In the genomic region with DNA sequence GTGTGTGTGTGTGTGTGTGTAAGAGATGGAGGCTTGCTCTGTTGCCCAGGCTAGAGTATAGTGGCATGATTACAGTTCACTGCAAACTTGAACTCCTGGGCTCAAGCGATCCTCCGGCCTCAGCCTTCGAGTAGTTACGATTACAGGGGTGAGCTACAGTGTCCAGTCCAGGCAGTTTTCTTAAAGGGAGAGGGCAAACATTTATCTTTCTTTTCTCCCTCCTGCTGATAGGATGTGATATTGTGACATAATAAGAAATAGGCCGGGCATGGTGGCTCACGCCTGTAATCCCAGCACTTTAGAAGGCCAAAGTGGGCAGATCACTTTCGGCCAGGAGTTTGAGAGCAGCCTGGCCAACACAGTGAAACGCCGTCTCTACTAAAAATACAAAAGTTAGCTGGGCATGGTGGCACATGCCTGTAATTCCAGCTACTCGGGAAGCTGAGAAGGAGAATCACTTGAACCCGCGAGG, we compare ENCODE assay signal across 1 cellular context.
TF ChIP-seq lines count a peak whose summit lies in the region.

No MANE protein-coding gene starts in this region.

TF ChIP-seq in GM23338, 12 proteins besides CTCF, POLR2A, EP300 and RAD21 (continued from another document):
- TF ChIP-seq, protein P1, sequence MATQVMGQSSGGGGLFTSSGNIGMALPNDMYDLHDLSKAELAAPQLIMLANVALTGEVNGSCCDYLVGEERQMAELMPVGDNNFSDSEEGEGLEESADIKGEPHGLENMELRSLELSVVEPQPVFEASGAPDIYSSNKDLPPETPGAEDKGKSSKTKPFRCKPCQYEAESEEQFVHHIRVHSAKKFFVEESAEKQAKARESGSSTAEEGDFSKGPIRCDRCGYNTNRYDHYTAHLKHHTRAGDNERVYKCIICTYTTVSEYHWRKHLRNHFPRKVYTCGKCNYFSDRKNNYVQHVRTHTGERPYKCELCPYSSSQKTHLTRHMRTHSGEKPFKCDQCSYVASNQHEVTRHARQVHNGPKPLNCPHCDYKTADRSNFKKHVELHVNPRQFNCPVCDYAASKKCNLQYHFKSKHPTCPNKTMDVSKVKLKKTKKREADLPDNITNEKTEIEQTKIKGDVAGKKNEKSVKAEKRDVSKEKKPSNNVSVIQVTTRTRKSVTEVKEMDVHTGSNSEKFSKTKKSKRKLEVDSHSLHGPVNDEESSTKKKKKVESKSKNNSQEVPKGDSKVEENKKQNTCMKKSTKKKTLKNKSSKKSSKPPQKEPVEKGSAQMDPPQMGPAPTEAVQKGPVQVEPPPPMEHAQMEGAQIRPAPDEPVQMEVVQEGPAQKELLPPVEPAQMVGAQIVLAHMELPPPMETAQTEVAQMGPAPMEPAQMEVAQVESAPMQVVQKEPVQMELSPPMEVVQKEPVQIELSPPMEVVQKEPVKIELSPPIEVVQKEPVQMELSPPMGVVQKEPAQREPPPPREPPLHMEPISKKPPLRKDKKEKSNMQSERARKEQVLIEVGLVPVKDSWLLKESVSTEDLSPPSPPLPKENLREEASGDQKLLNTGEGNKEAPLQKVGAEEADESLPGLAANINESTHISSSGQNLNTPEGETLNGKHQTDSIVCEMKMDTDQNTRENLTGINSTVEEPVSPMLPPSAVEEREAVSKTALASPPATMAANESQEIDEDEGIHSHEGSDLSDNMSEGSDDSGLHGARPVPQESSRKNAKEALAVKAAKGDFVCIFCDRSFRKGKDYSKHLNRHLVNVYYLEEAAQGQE (IDR thresholded peaks at IDR 0.05; ENCODE audit: unreplicated experiment) = no peak
- no peak for TF ChIP-seq JUNB (IDR thresholded peaks at IDR 0.05; ENCODE audit: unreplicated experiment)
- TF ChIP-seq, protein P2, sequence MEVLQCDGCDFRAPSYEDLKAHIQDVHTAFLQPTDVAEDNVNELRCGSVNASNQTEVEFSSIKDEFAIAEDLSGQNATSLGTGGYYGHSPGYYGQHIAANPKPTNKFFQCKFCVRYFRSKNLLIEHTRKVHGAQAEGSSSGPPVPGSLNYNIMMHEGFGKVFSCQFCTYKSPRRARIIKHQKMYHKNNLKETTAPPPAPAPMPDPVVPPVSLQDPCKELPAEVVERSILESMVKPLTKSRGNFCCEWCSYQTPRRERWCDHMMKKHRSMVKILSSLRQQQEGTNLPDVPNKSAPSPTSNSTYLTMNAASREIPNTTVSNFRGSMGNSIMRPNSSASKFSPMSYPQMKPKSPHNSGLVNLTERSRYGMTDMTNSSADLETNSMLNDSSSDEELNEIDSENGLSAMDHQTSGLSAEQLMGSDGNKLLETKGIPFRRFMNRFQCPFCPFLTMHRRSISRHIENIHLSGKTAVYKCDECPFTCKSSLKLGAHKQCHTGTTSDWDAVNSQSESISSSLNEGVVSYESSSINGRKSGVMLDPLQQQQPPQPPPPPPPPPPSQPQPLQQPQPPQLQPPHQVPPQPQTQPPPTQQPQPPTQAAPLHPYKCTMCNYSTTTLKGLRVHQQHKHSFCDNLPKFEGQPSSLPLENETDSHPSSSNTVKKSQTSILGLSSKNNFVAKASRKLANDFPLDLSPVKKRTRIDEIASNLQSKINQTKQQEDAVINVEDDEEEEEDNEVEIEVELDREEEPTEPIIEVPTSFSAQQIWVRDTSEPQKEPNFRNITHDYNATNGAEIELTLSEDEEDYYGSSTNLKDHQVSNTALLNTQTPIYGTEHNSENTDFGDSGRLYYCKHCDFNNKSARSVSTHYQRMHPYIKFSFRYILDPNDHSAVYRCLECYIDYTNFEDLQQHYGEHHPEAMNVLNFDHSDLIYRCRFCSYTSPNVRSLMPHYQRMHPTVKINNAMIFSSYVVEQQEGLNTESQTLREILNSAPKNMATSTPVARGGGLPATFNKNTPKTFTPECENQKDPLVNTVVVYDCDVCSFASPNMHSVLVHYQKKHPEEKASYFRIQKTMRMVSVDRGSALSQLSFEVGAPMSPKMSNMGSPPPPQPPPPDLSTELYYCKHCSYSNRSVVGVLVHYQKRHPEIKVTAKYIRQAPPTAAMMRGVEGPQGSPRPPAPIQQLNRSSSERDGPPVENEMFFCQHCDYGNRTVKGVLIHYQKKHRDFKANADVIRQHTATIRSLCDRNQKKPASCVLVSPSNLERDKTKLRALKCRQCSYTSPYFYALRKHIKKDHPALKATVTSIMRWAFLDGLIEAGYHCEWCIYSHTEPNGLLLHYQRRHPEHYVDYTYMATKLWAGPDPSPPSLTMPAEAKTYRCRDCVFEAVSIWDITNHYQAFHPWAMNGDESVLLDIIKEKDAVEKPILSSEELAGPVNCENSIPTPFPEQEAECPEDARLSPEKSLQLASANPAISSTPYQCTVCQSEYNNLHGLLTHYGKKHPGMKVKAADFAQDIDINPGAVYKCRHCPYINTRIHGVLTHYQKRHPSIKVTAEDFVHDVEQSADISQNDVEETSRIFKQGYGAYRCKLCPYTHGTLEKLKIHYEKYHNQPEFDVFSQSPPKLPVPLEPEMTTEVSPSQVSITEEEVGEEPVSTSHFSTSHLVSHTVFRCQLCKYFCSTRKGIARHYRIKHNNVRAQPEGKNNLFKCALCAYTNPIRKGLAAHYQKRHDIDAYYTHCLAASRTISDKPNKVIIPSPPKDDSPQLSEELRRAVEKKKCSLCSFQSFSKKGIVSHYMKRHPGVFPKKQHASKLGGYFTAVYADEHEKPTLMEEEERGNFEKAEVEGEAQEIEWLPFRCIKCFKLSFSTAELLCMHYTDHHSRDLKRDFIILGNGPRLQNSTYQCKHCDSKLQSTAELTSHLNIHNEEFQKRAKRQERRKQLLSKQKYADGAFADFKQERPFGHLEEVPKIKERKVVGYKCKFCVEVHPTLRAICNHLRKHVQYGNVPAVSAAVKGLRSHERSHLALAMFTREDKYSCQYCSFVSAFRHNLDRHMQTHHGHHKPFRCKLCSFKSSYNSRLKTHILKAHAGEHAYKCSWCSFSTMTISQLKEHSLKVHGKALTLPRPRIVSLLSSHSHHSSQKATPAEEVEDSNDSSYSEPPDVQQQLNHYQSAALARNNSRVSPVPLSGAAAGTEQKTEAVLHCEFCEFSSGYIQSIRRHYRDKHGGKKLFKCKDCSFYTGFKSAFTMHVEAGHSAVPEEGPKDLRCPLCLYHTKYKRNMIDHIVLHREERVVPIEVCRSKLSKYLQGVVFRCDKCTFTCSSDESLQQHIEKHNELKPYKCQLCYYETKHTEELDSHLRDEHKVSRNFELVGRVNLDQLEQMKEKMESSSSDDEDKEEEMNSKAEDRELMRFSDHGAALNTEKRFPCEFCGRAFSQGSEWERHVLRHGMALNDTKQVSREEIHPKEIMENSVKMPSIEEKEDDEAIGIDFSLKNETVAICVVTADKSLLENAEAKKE (CRISPR knock-in tag; IDR thresholded peaks at IDR 0.05) = no peak
- TF ChIP-seq, protein P3, sequence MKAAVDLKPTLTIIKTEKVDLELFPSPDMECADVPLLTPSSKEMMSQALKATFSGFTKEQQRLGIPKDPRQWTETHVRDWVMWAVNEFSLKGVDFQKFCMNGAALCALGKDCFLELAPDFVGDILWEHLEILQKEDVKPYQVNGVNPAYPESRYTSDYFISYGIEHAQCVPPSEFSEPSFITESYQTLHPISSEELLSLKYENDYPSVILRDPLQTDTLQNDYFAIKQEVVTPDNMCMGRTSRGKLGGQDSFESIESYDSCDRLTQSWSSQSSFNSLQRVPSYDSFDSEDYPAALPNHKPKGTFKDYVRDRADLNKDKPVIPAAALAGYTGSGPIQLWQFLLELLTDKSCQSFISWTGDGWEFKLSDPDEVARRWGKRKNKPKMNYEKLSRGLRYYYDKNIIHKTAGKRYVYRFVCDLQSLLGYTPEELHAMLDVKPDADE (IDR thresholded peaks at IDR 0.05) = no peak
- TF ChIP-seq ZNF114 (CRISPR knock-in tag; IDR thresholded peaks at IDR 0.05) = no peak
- no peak for TF ChIP-seq STAT1 (IDR thresholded peaks at IDR 0.05; ENCODE audit: unreplicated experiment)
- no peak for TF ChIP-seq CREB1 (CRISPR knock-in tag; IDR thresholded peaks at IDR 0.05; ENCODE audit: low read depth)
